ENCODE assay signal across 10 cellular contexts in the genomic region with DNA sequence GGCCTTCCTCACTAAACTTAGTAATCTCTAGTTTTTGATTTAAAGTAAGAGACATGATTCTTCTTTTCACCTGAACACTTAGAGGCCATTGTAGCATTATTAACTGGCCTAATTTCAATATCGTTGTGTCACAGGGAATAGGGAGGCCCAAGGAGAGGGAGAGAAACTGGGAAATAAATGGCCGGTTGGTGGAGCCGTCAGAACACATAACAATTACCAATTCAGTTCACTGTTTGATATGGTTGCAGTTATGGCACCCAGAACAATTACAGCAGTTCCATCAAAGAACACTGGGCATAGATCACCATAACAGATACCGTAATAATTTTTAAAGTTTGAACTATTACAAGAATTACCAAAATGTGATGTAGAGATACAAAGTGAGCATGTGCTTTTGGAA. TPM values are rescaled to one million over a fixed set of nuclear protein-coding genes. Genes with fewer than 3 reads are reported as not detected.
"Had no signal": no experiment of that assay in that cellular context is flagged by ENCODE, and none has a peak within 500 bp of the region (broad histone marks: within the 10 kb centered on the region; RNA-seq: fewer than 3 reads in every experiment).

No MANE protein-coding gene starts in this region.

- DNase-seq: GM23248, GOT3, H7, KBM-7 had no signal

- H2AFZ ChIP-seq: GM23248 had no signal

- FAIRE-seq: HTR-8/SVneo had no signal

- H3K27me3 Mint-ChIP-seq: IgD-negative memory B cell had no signal

- H3K4me3 ChIP-seq: GM23248, HAP-1 had no signal

- ATAC-seq: HCT116 had no signal

- H3K9ac ChIP-seq: GM23248 had no signal

- H3K4me3 Mint-ChIP-seq: IgD-negative memory B cell had no signal

- H3K27ac Mint-ChIP-seq: IgD-negative memory B cell had no signal

- H3K4me1 Mint-ChIP-seq: IgD-negative memory B cell had no signal

- H3K27ac ChIP-seq: GM23248 had no signal

- H3K9me3 ChIP-seq: HAP-1 had no signal

- H3K9me3 Mint-ChIP-seq: IgD-negative memory B cell had no signal

- H3K4me1 ChIP-seq: HAP-1 had no signal

RNA-seq across cellular contexts. Expression of a gene that starts 9.1 kb away (rescaled TPM):
- total RNA-seq: GM23248, H4, H7, HT-29 had no signal
- polyA plus RNA-seq: GM23248, IgD-negative memory B cell had no signal

RNA-seq across cellular contexts. Expression of a gene that starts 59.8 kb away (rescaled TPM):
- total RNA-seq: GM23248 had no signal
- polyA plus RNA-seq: GM23248, IgD-negative memory B cell had no signal
